8 cellular contexts compared by ENCODE assay signal in the genomic region with DNA sequence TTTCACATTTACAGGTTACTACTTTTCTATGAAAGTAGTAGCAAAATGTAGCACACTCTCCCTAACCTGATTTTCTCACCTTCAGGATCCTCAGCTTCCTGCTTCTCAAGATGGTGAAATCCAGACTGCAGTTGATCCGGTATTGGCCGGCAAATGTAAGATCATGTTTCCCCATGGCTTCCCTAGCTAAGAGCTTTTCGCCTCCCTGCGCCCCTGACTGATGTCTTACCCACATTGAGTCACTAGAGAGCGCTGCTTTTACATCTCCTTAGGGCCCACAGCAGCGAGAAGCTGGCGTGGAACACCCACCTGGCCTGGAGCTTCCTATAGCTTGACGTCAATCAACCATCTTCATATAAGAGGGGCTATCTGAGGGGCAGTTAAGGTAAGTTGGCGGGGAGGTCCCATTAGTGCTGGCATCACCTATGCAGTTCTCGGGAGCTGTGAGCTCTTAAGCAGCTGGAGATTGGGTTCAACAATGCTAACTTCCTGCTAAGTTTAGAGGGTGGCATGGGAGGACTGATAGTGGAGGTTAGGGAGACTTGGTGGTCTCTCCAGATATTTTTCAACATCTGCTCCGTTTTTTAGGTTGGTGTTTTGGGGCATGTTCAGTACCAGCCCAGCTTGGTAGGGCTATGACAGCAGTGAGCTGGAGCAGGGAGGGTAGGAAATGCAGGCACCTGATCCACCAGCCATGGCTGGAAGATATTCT. TPM values are rescaled to one million over a fixed set of nuclear protein-coding genes. Genes with fewer than 3 reads are reported as not detected.
DNase-seq lines count a peak whose midpoint lies in the region; ATAC-seq and TF ChIP-seq lines count a peak whose summit lies in the region.

No MANE protein-coding gene starts in this region.

- H3K27ac Mint-ChIP-seq in GM23338, result peak overlapping the region; percentile 83
- H3K27ac Mint-ChIP-seq in activated T-helper 2 cell treated with anti-CD3 and anti-CD28 coated beads, Interferon-gamma antibody, Interleukin-2, Interleukin-4, amounts not matched to agents 10 μg/mL and 5 μg/mL and 100 μg/mL, durations not matched to agents 14 hours and 24 hours and 36 hours, result peak overlapping the region; percentile 71

- H3K4me1 Mint-ChIP-seq in GM23338, result peaks cover 23% of the 10 kb centered on the region
- peaks cover 46% of the 10 kb centered on the region for H3K4me1 Mint-ChIP-seq in activated T-helper 2 cell treated with anti-CD3 and anti-CD28 coated beads, Interferon-gamma antibody, Interleukin-2, Interleukin-4, amounts not matched to agents 10 μg/mL and 5 μg/mL and 100 μg/mL, durations not matched to agents 14 hours and 24 hours and 36 hours (ENCODE audit: low read depth)

- intact Hi-C loops in activated T-helper 2 cell treated with anti-CD3 and anti-CD28 coated beads, Interferon-gamma antibody, Interleukin-2, Interleukin-4, amounts not matched to agents 10 μg/mL and 5 μg/mL and 100 μg/mL, durations not matched to agents 14 hours and 24 hours and 36 hours (cut with micrococcal nuclease), result no loop called here
- intact Hi-C loops in heart right ventricle (cut with DNase I), result no loop called here
- intact Hi-C loops in sciatic nerve (cut with DNase I), result no loop called here

- 0 out of 2 replicates have a peak, but pooled peaks cover 5% of the 10 kb centered on the region for H3F3A ChIP-seq in GM23338 (replicated peaks; ENCODE audit: low read depth)

- no peaks in the 10 kb centered on the region for H3K36me3 ChIP-seq in GM23338 (ENCODE audit: insufficient read depth)
- H3K36me3 ChIP-seq in heart right ventricle, result peaks cover 0 to 41% (median 0%) of the 10 kb centered on the region in 9 donors

- H3K27ac ChIP-seq in C4-2B (peak overlapping the region; percentile 1; the same call in 1 of the 2 replicates), GM23338 (ENCODE audit: low read depth) (no peak overlapping the region), heart right ventricle (no peak overlapping the region)

- H3K4me3 ChIP-seq in GM23338 (no peak overlapping the region), heart right ventricle (no peak overlapping the region)

- peak; percentile 93 for DNase-seq in GM23338 (ENCODE audit: low spot score)
- peak; percentile 90 for DNase-seq in NCI-H82 (lab: John Stamatoyannopoulos, UW)
- no peak for DNase-seq in activated T-helper 2 cell treated with anti-CD3 and anti-CD28 coated beads, Interferon-gamma antibody, Interleukin-2, Interleukin-4, amounts not matched to agents 10 μg/mL and 5 μg/mL and 100 μg/mL, durations not matched to agents 14 hours and 24 hours and 36 hours (ENCODE audit: low spot score)
- no peak for DNase-seq in heart right ventricle
- no peak for DNase-seq in sciatic nerve (ENCODE audit: low spot score)

- ATAC-seq in GM23338 (peak; percentile 83), heart right ventricle (peak in 5 of 8 donors; percentile 43 to 55 (median 46)), sciatic nerve (peak; percentile 56), HG03135 (IDR thresholded peaks at IDR 0.05; ENCODE audit: unreplicated experiment) (no peak), HG02884 (IDR thresholded peaks at IDR 0.05; ENCODE audit: unreplicated experiment) (no peak)

- H3K27me3 ChIP-seq in GM23338 (ENCODE audit: insufficient read depth) (no peaks in the 10 kb centered on the region), heart right ventricle (no peaks in the 10 kb centered on the region)

- peaks cover 10% of the 10 kb centered on the region for H3K27me3 Mint-ChIP-seq in GM23338 (ENCODE audit: insufficient read depth, low read depth, poor library complexity)
- H3K27me3 Mint-ChIP-seq in activated T-helper 2 cell treated with anti-CD3 and anti-CD28 coated beads, Interferon-gamma antibody, Interleukin-2, Interleukin-4, amounts not matched to agents 10 μg/mL and 5 μg/mL and 100 μg/mL, durations not matched to agents 14 hours and 24 hours and 36 hours (ENCODE audit: low read depth), result no peaks in the 10 kb centered on the region

- H4K20me1 ChIP-seq in GM23338 (replicated peaks; ENCODE audit: insufficient read depth), result no peaks in the 10 kb centered on the region

- no peak overlapping the region for H3K4me2 ChIP-seq in GM23338

- no peaks in the 10 kb centered on the region for H3K9me2 ChIP-seq in GM23338 (ENCODE audit: insufficient read depth)

- WGBS in heart right ventricle, 2 donors, result 36% methylated on average over 11 of the region's 11 CpGs

- H3K36me3 Mint-ChIP-seq in GM23338 (ENCODE audit: low read depth), result no peaks in the 10 kb centered on the region
- peaks cover 97% of the 10 kb centered on the region for H3K36me3 Mint-ChIP-seq in activated T-helper 2 cell treated with anti-CD3 and anti-CD28 coated beads, Interferon-gamma antibody, Interleukin-2, Interleukin-4, amounts not matched to agents 10 μg/mL and 5 μg/mL and 100 μg/mL, durations not matched to agents 14 hours and 24 hours and 36 hours (ENCODE audit: low read depth)

- H3K79me2 ChIP-seq in GM23338 (replicated peaks; ENCODE audit: insufficient read depth), result no peaks in the 10 kb centered on the region

- peaks cover 3% of the 10 kb centered on the region; the same call in 2 of the 3 replicates for H3K9me3 Mint-ChIP-seq in GM23338
- H3K9me3 Mint-ChIP-seq in activated T-helper 2 cell treated with anti-CD3 and anti-CD28 coated beads, Interferon-gamma antibody, Interleukin-2, Interleukin-4, amounts not matched to agents 10 μg/mL and 5 μg/mL and 100 μg/mL, durations not matched to agents 14 hours and 24 hours and 36 hours, result no peaks in the 10 kb centered on the region

- TF ChIP-seq CTCF in C4-2B (conservative IDR thresholded peaks at IDR 0.05) (peak; percentile 74), GM23338 (conservative IDR thresholded peaks at IDR 0.05; ENCODE audit: low read depth in 2 of 2) (peak; percentile 78 to 88), heart right ventricle (IDR thresholded peaks at IDR 0.05) (peak in 6 of 9 donors; percentile 28 to 54 (median 44))

- H2AFZ ChIP-seq in GM23338, result no peak overlapping the region

- peaks cover 3% of the 10 kb centered on the region; the same call in 1 of the 2 replicates for H3K4me1 ChIP-seq in GM23338 (ENCODE audit: insufficient read depth)
- H3K4me1 ChIP-seq in heart right ventricle, result peaks cover 0 to 23% (median 6%) of the 10 kb centered on the region in 9 donors

- 0 out of 3 replicates have a peak overlapping the region, but pooled peaks have one; percentile 23 for H3K4me3 Mint-ChIP-seq in GM23338
- H3K4me3 Mint-ChIP-seq in activated T-helper 2 cell treated with anti-CD3 and anti-CD28 coated beads, Interferon-gamma antibody, Interleukin-2, Interleukin-4, amounts not matched to agents 10 μg/mL and 5 μg/mL and 100 μg/mL, durations not matched to agents 14 hours and 24 hours and 36 hours (ENCODE audit: low read depth), result peak overlapping the region; percentile 0

- H3K9me3 ChIP-seq in heart right ventricle, result no peaks in the 10 kb centered on the region

TF ChIP-seq in GM23338, 12 proteins besides CTCF, POLR2A, EP300 and RAD21 (continues in another document):
- TF ChIP-seq, protein P1, sequence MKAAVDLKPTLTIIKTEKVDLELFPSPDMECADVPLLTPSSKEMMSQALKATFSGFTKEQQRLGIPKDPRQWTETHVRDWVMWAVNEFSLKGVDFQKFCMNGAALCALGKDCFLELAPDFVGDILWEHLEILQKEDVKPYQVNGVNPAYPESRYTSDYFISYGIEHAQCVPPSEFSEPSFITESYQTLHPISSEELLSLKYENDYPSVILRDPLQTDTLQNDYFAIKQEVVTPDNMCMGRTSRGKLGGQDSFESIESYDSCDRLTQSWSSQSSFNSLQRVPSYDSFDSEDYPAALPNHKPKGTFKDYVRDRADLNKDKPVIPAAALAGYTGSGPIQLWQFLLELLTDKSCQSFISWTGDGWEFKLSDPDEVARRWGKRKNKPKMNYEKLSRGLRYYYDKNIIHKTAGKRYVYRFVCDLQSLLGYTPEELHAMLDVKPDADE (IDR thresholded peaks at IDR 0.05), result no peak

RNA-seq across cellular contexts. Expression of a gene that starts 5.5 kb away (rescaled TPM):
- total RNA-seq in GM23338 (2014; rRNA removed; shearing (Covaris generic)), result 0.12 TPM in 1 of 2 replicates, not detected in the other
- polyA plus RNA-seq in GM23338 (2016; fragmentation: Nextera tagmentation; extraction: Ambion mirVana) (0.33 TPM in 1 of 2 replicates, not detected in the other), heart right ventricle (under 1 TPM; 0.32 to 0.51 TPM)
- 388 and 398 TPM in 2 replicates for total RNA-seq in activated T-helper 2 cell treated with anti-CD3 and anti-CD28 coated beads, Interferon-gamma antibody, Interleukin-2, Interleukin-4, amounts not matched to agents 10 μg/mL and 5 μg/mL and 100 μg/mL, durations not matched to agents 14 hours and 24 hours and 36 hours
- total RNA-seq in heart right ventricle (1 to 10 TPM in 2 of 10 donors, under 1 TPM in 8; 0.09 to 6.2 (median 0.47) TPM), sciatic nerve (2.5 TPM)

RNA-seq across cellular contexts. Expression of a gene that starts 10.4 kb away (rescaled TPM):
- 29.7 and 30.3 TPM in 2 replicates for total RNA-seq in GM23338 (2014; rRNA removed; shearing (Covaris generic))
- 28.5 and 32.7 TPM in 2 replicates for polyA plus RNA-seq in GM23338 (2016; fragmentation: Nextera tagmentation; extraction: Ambion mirVana)
- total RNA-seq in activated T-helper 2 cell treated with anti-CD3 and anti-CD28 coated beads, Interferon-gamma antibody, Interleukin-2, Interleukin-4, amounts not matched to agents 10 μg/mL and 5 μg/mL and 100 μg/mL, durations not matched to agents 14 hours and 24 hours and 36 hours, result 57.9 and 64.7 TPM in 2 replicates
- 10 to 100 TPM; 70.9 to 92.7 (median 83.4) TPM for total RNA-seq in heart right ventricle
- polyA plus RNA-seq in heart right ventricle, result 10 to 100 TPM; 21.5 to 29.6 TPM
- 112 TPM for total RNA-seq in sciatic nerve

RNA-seq across cellular contexts. Expression of a gene that starts 32.2 kb away (rescaled TPM):
- 0.21 TPM in 1 of 2 replicates, not detected in the other for total RNA-seq in GM23338 (2014; rRNA removed; shearing (Covaris generic))
- polyA plus RNA-seq in GM23338 (2016; fragmentation: Nextera tagmentation; extraction: Ambion mirVana) (0.08 and 0.19 TPM in 2 replicates), heart right ventricle (under 1 TPM in 1 of 2 donors, not detected in 1; 0.03 TPM)
- not detected in 2 replicates for total RNA-seq in activated T-helper 2 cell treated with anti-CD3 and anti-CD28 coated beads, Interferon-gamma antibody, Interleukin-2, Interleukin-4, amounts not matched to agents 10 μg/mL and 5 μg/mL and 100 μg/mL, durations not matched to agents 14 hours and 24 hours and 36 hours
- total RNA-seq in heart right ventricle (under 1 TPM in 4 of 10 donors, not detected in 6; 0.04 to 0.20 (median 0.06) TPM), sciatic nerve (33.3 TPM)

RNA-seq across cellular contexts. Expression of a gene that starts 38.7 kb away (rescaled TPM):
- total RNA-seq in GM23338 (2014; rRNA removed; shearing (Covaris generic)), result 0.58 and 0.66 TPM in 2 replicates
- 0.89 and 0.96 TPM in 2 replicates for polyA plus RNA-seq in GM23338 (2016; fragmentation: Nextera tagmentation; extraction: Ambion mirVana)
- total RNA-seq in activated T-helper 2 cell treated with anti-CD3 and anti-CD28 coated beads, Interferon-gamma antibody, Interleukin-2, Interleukin-4, amounts not matched to agents 10 μg/mL and 5 μg/mL and 100 μg/mL, durations not matched to agents 14 hours and 24 hours and 36 hours, result not detected in 2 replicates
- 10 to 100 TPM in 2 of 10 donors, 1 to 10 TPM in 3, under 1 TPM in 5; 0.19 to 13.5 (median 1.0) TPM for total RNA-seq in heart right ventricle
- 1 to 10 TPM; 3.2 to 3.7 TPM for polyA plus RNA-seq in heart right ventricle
- 0.53 TPM for total RNA-seq in sciatic nerve

Comparison
In these comparisons a context has a peak if more than half of its experiments do, and no peak if none do; other contexts are left out.
1. ATAC-seq: peak in GM23338 (single experiment), heart right ventricle (5 of 8) and sciatic nerve (single experiment); none in HG03135 (single experiment) and HG02884 (single experiment).
2. DNase-seq: peak in GM23338 (single experiment) and NCI-H82 (single experiment); none in activated T-helper 2 cell treated with anti-CD3 and anti-CD28 coated beads, Interferon-gamma antibody, Interleukin-2, Interleukin-4, amounts not matched to agents 10 μg/mL and 5 μg/mL and 100 μg/mL, durations not matched to agents 14 hours and 24 hours and 36 hours (single experiment), heart right ventricle (0 of 2) and sciatic nerve (single experiment).
3. RNA of a gene that starts 5.5 kb away (total RNA-seq): 388 to 398 TPM in activated T-helper 2 cell treated with anti-CD3 and anti-CD28 coated beads, Interferon-gamma antibody, Interleukin-2, Interleukin-4, amounts not matched to agents 10 μg/mL and 5 μg/mL and 100 μg/mL, durations not matched to agents 14 hours and 24 hours and 36 hours; 2.5 TPM in sciatic nerve (single experiment), 0.09 to 6.2 TPM in heart right ventricle and 0.12 TPM in GM23338; every median in the first group is over 10 times any median in the second.
4. RNA of a gene that starts 32.2 kb away (total RNA-seq): 33.3 TPM in sciatic nerve (single experiment); 0.21 TPM in GM23338, 0.04 to 0.20 TPM in heart right ventricle and not detected in activated T-helper 2 cell treated with anti-CD3 and anti-CD28 coated beads, Interferon-gamma antibody, Interleukin-2, Interleukin-4, amounts not matched to agents 10 μg/mL and 5 μg/mL and 100 μg/mL, durations not matched to agents 14 hours and 24 hours and 36 hours; every median in the first group is over 10 times any median in the second.
5. Peak in every context shown above with its lines, with median percentiles within 50 percentile points of each other: CTCF ChIP-seq.